In the genomic region with DNA sequence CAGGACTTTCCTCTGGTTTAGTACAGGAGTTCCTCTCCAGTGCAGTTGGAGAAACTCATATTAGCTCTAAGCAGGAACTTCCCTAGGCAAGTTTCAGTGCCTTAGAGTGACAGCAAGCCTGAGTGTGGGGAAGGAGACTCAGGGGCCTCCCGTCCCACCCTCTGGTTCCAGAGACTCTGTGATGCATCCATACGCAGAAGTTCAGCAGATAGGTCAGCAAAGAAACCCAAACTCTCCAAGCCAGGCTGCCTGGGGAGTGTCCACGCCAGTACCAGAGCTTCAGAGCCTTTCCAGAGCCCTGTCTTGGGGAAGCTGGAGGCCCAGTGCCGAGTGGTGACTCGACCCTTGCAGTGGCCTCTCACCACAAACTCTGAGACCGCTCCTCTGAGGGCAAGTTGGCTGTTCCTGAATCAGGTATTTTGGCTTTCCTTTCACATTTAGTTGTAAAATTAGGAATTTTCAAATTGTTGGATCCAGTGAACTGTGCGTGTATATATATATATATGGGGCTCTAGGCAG, we compare ENCODE assay signal across 25 cellular contexts.
DNase-seq lines count a peak whose midpoint lies in the region; ATAC-seq and TF ChIP-seq lines count a peak whose summit lies in the region.
"Had no signal": no experiment of that assay in that cellular context is flagged by ENCODE, and none has a peak within 500 bp of the region (broad histone marks: within the 10 kb centered on the region; RNA-seq: fewer than 3 reads in every experiment).

No MANE protein-coding gene starts in this region.

- 0 out of 2 replicates have a peak overlapping the region, but pooled peaks have one; percentile 6 for H3K27ac ChIP-seq in WERI-Rb-1
- H3K27ac ChIP-seq: dorsolateral prefrontal cortex, epithelial cell of prostate, ovary, thyroid gland had no signal

- peak; percentile 36 for DNase-seq in cardiac septum (ENCODE audit: low spot score)
- no peak for DNase-seq in Right ventricle myocardium superior
- DNase-seq in WERI-Rb-1: peak; percentile 4
- peak; percentile 65 for DNase-seq in mesenteric fat pad (ENCODE audit: low spot score)
- DNase-seq in type B pancreatic cell (ENCODE audit: extremely low spot score, unreplicated experiment): peak; percentile 52
- DNase-seq in HEK293T (ENCODE audit: extremely low spot score): no peak
- DNase-seq in SHP77 treated with DMSO at 0.1 percent for 48 hours (lab: John Stamatoyannopoulos, UW): no peak
- no peak for DNase-seq in NCI-H1694 (lab: John Stamatoyannopoulos, UW)
- DNase-seq: amniotic stem cell; CD4-positive, alpha-beta T cell; DMS53; foreskin fibroblast; GOT3; KBM-7; mammary epithelial cell; NCI-H2029; stimulated activated CD4-positive, alpha-beta T cell treated with anti-CD3 and anti-CD28 coated beads, Interleukin-1b, Interleukin-23, amount 100 ng/mL, for 48 hours; stimulated activated naive B cell treated with anti-CD40 and anti-IgM and Interleukin-4, amounts not matched to agents 10 μg/mL and 1 μg/mL and 100 μg/mL, for 72 hours; T-helper 9 cell; thyroid gland had no signal

- no peak for ATAC-seq in Right ventricle myocardium superior (ENCODE audit: poor library complexity)
- ATAC-seq: activated CD4-positive, CD25-positive, alpha-beta regulatory T cell treated with anti-CD3 and anti-CD28 coated beads, Interleukin-2, amount 50 U/mL, for 24 hours; GM12878; stimulated activated naive B cell treated with anti-CD40 and anti-IgM and Interleukin-4, amounts not matched to agents 10 μg/mL and 1 μg/mL and 100 μg/mL, for 72 hours had no signal

- no peaks in the 10 kb centered on the region for H3K36me3 ChIP-seq in WERI-Rb-1
- H3K36me3 ChIP-seq: ovary, thyroid gland had no signal

- CTCF ChIA-PET in HEK293T (lab: Yijun Ruan, JAX): no interaction called here

- no peaks in the 10 kb centered on the region for H3K36me3 Mint-ChIP-seq in type B pancreatic cell
- H3K36me3 Mint-ChIP-seq: stimulated activated naive B cell treated with anti-CD40 and anti-IgM and Interleukin-4, amounts not matched to agents 10 μg/mL and 1 μg/mL and 100 μg/mL, for 72 hours had no signal

- POLR2A ChIA-PET in HEK293T (lab: Yijun Ruan, JAX): no interaction called here

- no peaks in the 10 kb centered on the region for H3K9me3 Mint-ChIP-seq in type B pancreatic cell
- H3K9me3 Mint-ChIP-seq: CD4-positive, alpha-beta T cell; stimulated activated naive B cell treated with anti-CD40 and anti-IgM and Interleukin-4, amounts not matched to agents 10 μg/mL and 1 μg/mL and 100 μg/mL, for 72 hours had no signal

- no peak overlapping the region for H3K27ac Mint-ChIP-seq in type B pancreatic cell
- H3K27ac Mint-ChIP-seq: CD4-positive, alpha-beta T cell; stimulated activated naive B cell treated with anti-CD40 and anti-IgM and Interleukin-4, amounts not matched to agents 10 μg/mL and 1 μg/mL and 100 μg/mL, for 72 hours had no signal

- H3K27me3 ChIP-seq in WERI-Rb-1 (ENCODE audit: insufficient read depth, low read depth, severe bottlenecking): no peaks in the 10 kb centered on the region
- H3K27me3 ChIP-seq: dorsolateral prefrontal cortex, ovary, thyroid gland had no signal

- peaks cover 18% of the 10 kb centered on the region for H3K4me1 Mint-ChIP-seq in type B pancreatic cell (ENCODE audit: unreplicated experiment)
- H3K4me1 Mint-ChIP-seq: stimulated activated naive B cell treated with anti-CD40 and anti-IgM and Interleukin-4, amounts not matched to agents 10 μg/mL and 1 μg/mL and 100 μg/mL, for 72 hours had no signal

- no peak overlapping the region for H3K4me3 Mint-ChIP-seq in type B pancreatic cell
- H3K4me3 Mint-ChIP-seq: CD4-positive, alpha-beta T cell; stimulated activated naive B cell treated with anti-CD40 and anti-IgM and Interleukin-4, amounts not matched to agents 10 μg/mL and 1 μg/mL and 100 μg/mL, for 72 hours had no signal

- intact Hi-C loops in cardiac septum (cut with DNase I) (no loop called here), Right ventricle myocardium superior (cut with DNase I) (no loop called here)

- no peak overlapping the region for H3K4me3 ChIP-seq in WERI-Rb-1 (ENCODE audit: low read depth, low read length)
- H3K4me3 ChIP-seq: dorsolateral prefrontal cortex, GM12878, ovary, thyroid gland had no signal

- H3K27me3 Mint-ChIP-seq in type B pancreatic cell: peaks cover 17% of the 10 kb centered on the region
- H3K27me3 Mint-ChIP-seq: CD4-positive, alpha-beta T cell had no signal

- no peaks in the 10 kb centered on the region for H3K9me3 ChIP-seq in WERI-Rb-1 (ENCODE audit: severe bottlenecking)
- H3K9me3 ChIP-seq: ovary, thyroid gland had no signal

- TF ChIP-seq CTCF in WERI-Rb-1 (IDR thresholded peaks at IDR 0.05; ENCODE audit: low read depth, low read length): no peak
- no peak for TF ChIP-seq CTCF in type B pancreatic cell (conservative IDR thresholded peaks at IDR 0.05)

TF ChIP-seq in HEK293T, 16 proteins besides CTCF, POLR2A, EP300 and RAD21:
- TF ChIP-seq CTBP1 (IDR thresholded peaks at IDR 0.05; ENCODE audit: borderline replicate concordance) (no peak), FOXM1 (IDR thresholded peaks at IDR 0.05; ENCODE audit: borderline replicate concordance) (no peak), BHLHE40 (IDR thresholded peaks at IDR 0.05; ENCODE audit: borderline replicate concordance) (no peak), FOXK2 (IDR thresholded peaks at IDR 0.05) (no peak), SUZ12 (IDR thresholded peaks at IDR 0.05) (no peak), FOXA1 (IDR thresholded peaks at IDR 0.05) (no peak), SP1 (IDR thresholded peaks at IDR 0.05) (no peak), ZNF384 (IDR thresholded peaks at IDR 0.05) (no peak), HDGF (IDR thresholded peaks at IDR 0.05; ENCODE audit: borderline replicate concordance) (no peak), ARNT (IDR thresholded peaks at IDR 0.05) (no peak), L3MBTL2 (conservative IDR thresholded peaks at IDR 0.05) (no peak), NFRKB (IDR thresholded peaks at IDR 0.05) (no peak), TARDBP (IDR thresholded peaks at IDR 0.05) (no peak), LEF1 (IDR thresholded peaks at IDR 0.05; ENCODE audit: borderline replicate concordance) (no peak)

Comparison
In these comparisons a context has a peak if more than half of its experiments do, and no peak if none do; other contexts are left out.
1. DNase-seq: peak in cardiac septum (single experiment), WERI-Rb-1 (single experiment), mesenteric fat pad (single experiment) and type B pancreatic cell (single experiment); none in Right ventricle myocardium superior (single experiment), HEK293T (single experiment), SHP77 treated with DMSO at 0.1 percent for 48 hours (single experiment) and NCI-H1694 (single experiment).